24 cellular contexts compared by ENCODE assay signal in genomic region chr11:17401841-17402240, GRCh38. TPM values are rescaled to one million over a fixed set of nuclear protein-coding genes. Genes with fewer than 3 reads are reported as not detected.
"Had no signal": no experiment of that assay in that cellular context is flagged by ENCODE, and none has a peak within 500 bp of the region (broad histone marks: within the 10 kb centered on the region; RNA-seq: fewer than 3 reads in every experiment).

No MANE protein-coding gene starts in this region.

- H3K36me3 Mint-ChIP-seq: activated CD4-positive, alpha-beta memory T cell treated with anti-CD3 and anti-CD28 coated beads for 36 hours; activated naive CD8-positive, alpha-beta T cell; IgD-negative memory B cell had no signal

- H3K27ac ChIP-seq: brain microvascular endothelial cell, cardiac muscle cell had no signal

- H3K9me3 ChIP-seq: Peyer's patch had no signal

- ATAC-seq: activated T-cell treated with anti-CD3 and anti-CD28 coated beads, Interleukin-2, amount 50 U/mL, for 4 hours had no signal

- DNase-seq: activated B cell treated with CpG ODN at 0.5 μM for 24 hours; activated CD4-positive, alpha-beta memory T cell treated with anti-CD3 and anti-CD28 coated beads for 36 hours; activated CD4-positive, alpha-beta T cell treated with anti-CD3 and anti-CD28 coated beads, Interleukin-2, amount 10 ng/mL, durations not matched to agents 7 days and 5 days; activated CD8-positive, alpha-beta memory T cell treated with anti-CD3 and anti-CD28 coated beads for 24 hours; activated effector memory CD4-positive, alpha-beta T cell treated with anti-CD3 and anti-CD28 coated beads, Interleukin-2, amount 50 U/mL, for 16 hours; activated naive CD4-positive, alpha-beta T cell treated with anti-CD3 and anti-CD28 coated beads for 36 hours; activated T-cell treated with anti-CD3 and anti-CD28 coated beads, Interleukin-2, amount 50 U/mL, for 4 hours; brain microvascular endothelial cell; KG1; NCI-H1105 treated with DMSO at 0.1 percent for 48 hours; NCI-H1436 treated with DMSO at 0.1 percent for 48 hours; NCI-H187; NCI-H2081; NCI-H510A treated with DMSO at 0.1 percent for 48 hours; NCI-H69; NK-92 treated with Interleukin-12 subunit alpha and Interleukin-12 subunit beta, amount 100 ng/mL, for 24 hours; SHP77 treated with DMSO at 0.1 percent for 48 hours; T1000 had no signal

- H3K27me3 ChIP-seq: brain microvascular endothelial cell, cardiac muscle cell, Peyer's patch had no signal

- H3K4me3 Mint-ChIP-seq: activated B cell treated with CpG ODN at 0.5 μM for 24 hours; activated CD4-positive, alpha-beta memory T cell treated with anti-CD3 and anti-CD28 coated beads for 36 hours; activated CD4-positive, alpha-beta T cell treated with anti-CD3 and anti-CD28 coated beads, Interleukin-2, amount 10 ng/mL, durations not matched to agents 7 days and 5 days; activated naive CD4-positive, alpha-beta T cell treated with anti-CD3 and anti-CD28 coated beads for 36 hours; activated naive CD8-positive, alpha-beta T cell; activated T-cell treated with anti-CD3 and anti-CD28 coated beads, Interleukin-2, amount 50 U/mL, for 4 hours; T-helper 1 cell treated with Interleukin-12 subunit alpha and Interleukin-12 subunit beta and Interleukin-4 antibody, amounts not matched to agents 30 μg/mL and 1 μg/mL, for 36 hours had no signal

- H3K4me3 ChIP-seq: cardiac muscle cell, Peyer's patch had no signal

- H3K9me3 Mint-ChIP-seq: activated B cell treated with CpG ODN at 0.5 μM for 24 hours; activated CD4-positive, alpha-beta memory T cell treated with anti-CD3 and anti-CD28 coated beads for 36 hours; activated CD4-positive, alpha-beta T cell treated with anti-CD3 and anti-CD28 coated beads, Interleukin-2, amount 10 ng/mL, durations not matched to agents 7 days and 5 days; activated naive CD4-positive, alpha-beta T cell treated with anti-CD3 and anti-CD28 coated beads for 36 hours; activated T-cell treated with anti-CD3 and anti-CD28 coated beads, Interleukin-2, amount 50 U/mL, for 4 hours; T-helper 1 cell treated with Interleukin-12 subunit alpha and Interleukin-12 subunit beta and Interleukin-4 antibody, amounts not matched to agents 30 μg/mL and 1 μg/mL, for 36 hours had no signal

- H3K36me3 ChIP-seq: brain microvascular endothelial cell, cardiac muscle cell, Peyer's patch had no signal

- H3K27ac Mint-ChIP-seq: activated B cell treated with CpG ODN at 0.5 μM for 24 hours; activated CD4-positive, alpha-beta memory T cell treated with anti-CD3 and anti-CD28 coated beads for 36 hours; activated CD4-positive, alpha-beta T cell treated with anti-CD3 and anti-CD28 coated beads, Interleukin-2, amount 10 ng/mL, durations not matched to agents 7 days and 5 days; activated naive CD4-positive, alpha-beta T cell treated with anti-CD3 and anti-CD28 coated beads for 36 hours; activated naive CD8-positive, alpha-beta T cell had no signal

- H3K4me1 ChIP-seq: Peyer's patch had no signal

- H3K27me3 Mint-ChIP-seq: activated B cell treated with CpG ODN at 0.5 μM for 24 hours; activated CD4-positive, alpha-beta memory T cell treated with anti-CD3 and anti-CD28 coated beads for 36 hours; activated naive CD8-positive, alpha-beta T cell; IgD-negative memory B cell had no signal

RNA-seq across cellular contexts. Expression of gene KCNJ11, which starts 13.4 kb away (rescaled TPM):
- total RNA-seq: SK-MEL-5 had no signal
